8 cellular contexts compared by ENCODE assay signal in the genomic region with DNA sequence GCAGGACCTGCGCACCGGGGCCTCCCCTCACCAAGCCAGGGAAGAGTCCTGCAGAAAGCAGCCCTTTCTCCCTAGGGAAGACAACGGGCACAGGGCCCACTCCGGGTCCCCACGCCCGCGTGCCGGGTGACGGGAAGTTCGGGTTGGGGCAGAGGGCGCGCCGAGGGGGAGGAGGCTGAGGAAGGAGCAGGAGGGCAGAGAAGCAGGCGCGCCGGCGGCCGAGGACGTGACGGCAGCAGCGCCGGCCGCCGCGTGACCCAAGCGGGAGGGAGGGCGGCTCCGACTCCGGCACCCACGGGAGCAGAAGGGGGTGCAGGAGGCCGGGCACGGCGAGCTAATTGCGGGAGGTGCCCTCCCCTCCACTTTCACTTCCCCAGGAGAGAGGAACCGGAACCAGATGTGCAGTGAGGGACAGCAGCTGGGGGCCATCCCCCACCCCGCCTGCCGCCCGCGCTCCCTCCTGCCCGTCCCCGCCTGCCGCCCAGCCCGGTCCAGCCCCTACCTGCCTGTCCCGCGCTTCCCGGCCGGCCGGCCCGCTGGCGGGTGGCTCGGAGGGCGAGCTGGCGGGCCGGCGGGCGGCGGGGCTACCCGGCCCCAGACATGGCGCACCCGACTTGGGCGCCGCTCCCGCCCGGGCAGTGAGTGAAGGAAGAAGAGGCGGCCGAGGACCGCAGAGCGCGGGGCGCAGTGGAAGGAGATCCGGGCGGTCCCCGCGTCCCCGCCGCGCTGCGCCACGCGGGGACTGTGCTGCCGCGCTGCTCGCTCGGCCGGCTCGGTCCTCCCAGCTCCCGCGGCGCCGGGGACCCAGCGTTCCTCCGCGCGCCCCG. TPM values are rescaled to one million over a fixed set of nuclear protein-coding genes. Genes with fewer than 3 reads are reported as not detected.
DNase-seq lines count a peak whose midpoint lies in the region; ATAC-seq lines count a peak whose summit lies in the region.

No MANE protein-coding gene starts in this region.

- intact Hi-C loops in sciatic nerve (cut with DNase I) = loop anchor here (10.0 kb wide), 1 partner anchor 131 kb away; no protein-coding TSS in a partner anchor

- POLR2A ChIA-PET in T-cell (lab: Charles Lee) = interaction anchor here (0.5 to 2.6 kb wide), 3 partner anchors 23 to 40 kb away, joined by 5 to 10 read pairs (median 8); a partner anchor contains a TSS

- H3K27me3 Mint-ChIP-seq in T-cell = no peaks in the 10 kb centered on the region

- CTCF ChIA-PET in T-cell (lab: Charles Lee) = interaction anchor here in 1 of 2 donors (0.6 to 4.3 kb wide), 11 partner anchors 11 to 141 kb away, joined by 3 to 25 read pairs (median 6); a partner anchor contains a TSS

- no peaks in the 10 kb centered on the region for H3K9me3 Mint-ChIP-seq in T-cell

- peak overlapping the region; percentile 90 to 96 for H3K27ac Mint-ChIP-seq in T-cell

- peaks cover 30 to 45% (median 34%) of the 10 kb centered on the region in 3 donors for H3K4me1 Mint-ChIP-seq in T-cell

- H3K36me3 Mint-ChIP-seq in T-cell = peaks cover 21% of the 10 kb centered on the region

- ATAC-seq in GM21529 (IDR thresholded peaks at IDR 0.05; ENCODE audit: unreplicated experiment) = peak; percentile 62
- peak; percentile 56 to 69 (median 59) for ATAC-seq in T-cell (replicated peaks in 1 of 4)
- peak; percentile 92 for ATAC-seq in sciatic nerve

- peak overlapping the region; percentile 92 for H3K27ac ChIP-seq in angular gyrus (ENCODE audit: low read depth, low read length)

- H3K4me3 Mint-ChIP-seq in T-cell = peak overlapping the region; percentile 91 to 94 (median 92)

- peak; percentile 74 for DNase-seq in EH (ENCODE audit: low read depth)
- DNase-seq in HuH-7.5 (ENCODE audit: low spot score) = peak; percentile 83
- peak; percentile 35 to 79 (median 57) for DNase-seq in T-cell
- DNase-seq in hepatic stellate cell (ENCODE audit: low spot score) = peak; percentile 79
- DNase-seq in sciatic nerve (ENCODE audit: low spot score) = peak; percentile 93
- no peak for DNase-seq in COLO829 (ENCODE audit: low spot score)

RNA-seq across cellular contexts. Expression of a gene that starts 0.5 kb away (rescaled TPM):
- 100 to 1,000 TPM; 161 to 220 (median 196) TPM for total RNA-seq in T-cell
- total RNA-seq in sciatic nerve = 78.9 TPM

RNA-seq across cellular contexts. Expression of a gene that starts 12.4 kb away (rescaled TPM):
- 100 to 1,000 TPM; 108 to 153 (median 122) TPM for total RNA-seq in T-cell
- 58.1 TPM for total RNA-seq in sciatic nerve

RNA-seq across cellular contexts. Expression of a gene that starts 17.3 kb away (rescaled TPM):
- total RNA-seq in T-cell (10 to 100 TPM; 15.1 to 22.0 (median 16.4) TPM), sciatic nerve (73.9 TPM)

RNA-seq across cellular contexts. Expression of a gene that starts 21.7 kb away (rescaled TPM):
- 1 to 10 TPM; 3.3 to 9.0 (median 6.3) TPM for total RNA-seq in T-cell
- total RNA-seq in sciatic nerve = 11.8 TPM

RNA-seq across cellular contexts. Expression of a gene that starts 23.2 kb away (rescaled TPM):
- 100 to 1,000 TPM in 3 of 5 donors, 10 to 100 TPM in 2; 94.6 to 107 (median 103) TPM for total RNA-seq in T-cell
- 59.6 TPM for total RNA-seq in sciatic nerve
